In the genomic region with DNA sequence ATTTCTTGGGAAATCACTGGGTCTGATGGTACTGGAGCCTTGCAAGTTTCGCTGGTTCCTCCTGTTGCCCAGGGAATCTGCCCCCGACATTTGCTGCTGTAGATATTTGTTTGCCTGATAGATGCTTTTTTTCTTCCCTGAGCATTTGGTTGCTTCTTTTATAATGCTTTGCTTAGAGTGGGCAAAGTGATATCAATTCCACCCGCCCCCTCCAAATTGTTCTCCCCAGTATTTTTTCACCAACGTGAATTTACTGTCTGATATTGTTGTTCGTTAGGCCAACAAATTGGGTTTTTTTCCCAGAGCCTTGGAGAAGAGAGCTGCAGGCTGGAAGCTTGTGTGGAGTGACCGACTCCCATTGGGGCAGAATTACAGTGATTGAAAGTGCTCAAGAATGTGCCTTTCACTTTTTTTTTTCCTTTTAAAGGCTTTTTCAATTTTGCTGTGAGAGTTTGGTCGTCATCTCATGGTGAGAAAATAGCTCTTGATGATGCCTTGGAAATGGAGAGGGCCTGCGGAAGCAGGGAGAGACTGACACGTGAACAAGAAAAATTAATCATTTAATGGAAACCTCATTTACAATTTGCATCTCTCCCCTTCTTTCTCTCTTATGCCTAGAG, we compare ENCODE assay signal across 8 cellular contexts. TPM values are rescaled to one million over a fixed set of nuclear protein-coding genes. Genes with fewer than 3 reads are reported as not detected.
A peak's percentile ranks its signal among the peaks of the same experiment; 100 is the strongest.
DNase-seq lines count a peak whose midpoint lies in the region; ATAC-seq, FAIRE-seq and TF ChIP-seq lines count a peak whose summit lies in the region.

No MANE protein-coding gene starts in this region.

- H3K4me3 Mint-ChIP-seq in activated CD4-positive, alpha-beta T cell treated with anti-CD3 and anti-CD28 coated beads for 36 hours = peak overlapping the region; percentile 92
- peak overlapping the region; percentile 92 for H3K4me3 Mint-ChIP-seq in activated CD4-positive, alpha-beta memory T cell treated with anti-CD3 and anti-CD28 coated beads, Interleukin-2, amount 10 ng/mL, durations not matched to agents 7 days and 5 days

- H3K79me2 ChIP-seq in keratinocyte (ENCODE audit: control insufficient read depth, insufficient read depth, low read length) = peaks cover 16% of the 10 kb centered on the region

- no peak for ATAC-seq in activated CD4-positive, alpha-beta T cell treated with anti-CD3 and anti-CD28 coated beads for 36 hours
- ATAC-seq in GM18502 (IDR thresholded peaks at IDR 0.05; ENCODE audit: poor library complexity, unreplicated experiment) (no peak), GM21390 (IDR thresholded peaks at IDR 0.05; ENCODE audit: unreplicated experiment) (no peak)

- H3K27me3 ChIP-seq in keratinocyte (ENCODE audit: control insufficient read depth, extremely low read depth, insufficient read depth, low read length) = no peaks in the 10 kb centered on the region
- no peaks in the 10 kb centered on the region for H3K27me3 ChIP-seq in suprapubic skin

- no peaks in the 10 kb centered on the region for H3K9me3 ChIP-seq in keratinocyte (ENCODE audit: control insufficient read depth, low read depth, low read length)
- no peaks in the 10 kb centered on the region for H3K9me3 ChIP-seq in suprapubic skin

- POLR2A ChIA-PET in activated CD4-positive, alpha-beta T cell treated with anti-CD3 and anti-CD28 coated beads for 36 hours (lab: Charles Lee) = interaction anchor here (0.6 kb wide), 2 partner anchors 41 to 269 kb away, joined by 4 to 5 read pairs; no protein-coding TSS in a partner anchor
- POLR2A ChIA-PET in activated CD4-positive, alpha-beta memory T cell treated with anti-CD3 and anti-CD28 coated beads, Interleukin-2, amount 10 ng/mL, durations not matched to agents 7 days and 5 days (lab: Charles Lee) = interaction anchor here (0.6 to 7.1 kb wide), 11 partner anchors 9 to 230 kb away, joined by 3 to 100 read pairs (median 4); a partner anchor contains a TSS

- no peaks in the 10 kb centered on the region for H3K9me1 ChIP-seq in keratinocyte (ENCODE audit: control insufficient read depth, extremely low read depth, insufficient read depth, low read length)

- 36% methylated on average over 9 of the region's 9 CpGs for WGBS in suprapubic skin

- no peaks in the 10 kb centered on the region for H3K9me3 Mint-ChIP-seq in activated CD4-positive, alpha-beta T cell treated with anti-CD3 and anti-CD28 coated beads for 36 hours (ENCODE audit: low read depth)
- H3K9me3 Mint-ChIP-seq in activated CD4-positive, alpha-beta memory T cell treated with anti-CD3 and anti-CD28 coated beads, Interleukin-2, amount 10 ng/mL, durations not matched to agents 7 days and 5 days = no peaks in the 10 kb centered on the region

- FAIRE-seq in keratinocyte (lab: Jason Lieb, UNC) = no peak

- peak overlapping the region; percentile 17 for H2AFZ ChIP-seq in keratinocyte (ENCODE audit: control insufficient read depth, low read length)

- H3K27me3 Mint-ChIP-seq in activated CD4-positive, alpha-beta T cell treated with anti-CD3 and anti-CD28 coated beads for 36 hours = no peaks in the 10 kb centered on the region
- H3K27me3 Mint-ChIP-seq in activated CD4-positive, alpha-beta memory T cell treated with anti-CD3 and anti-CD28 coated beads, Interleukin-2, amount 10 ng/mL, durations not matched to agents 7 days and 5 days = no peaks in the 10 kb centered on the region

- H3K9ac ChIP-seq in keratinocyte (ENCODE audit: control insufficient read depth, extremely low read depth, insufficient read depth, low read length) = peak overlapping the region; percentile 8

- H3K4me1 ChIP-seq in keratinocyte (ENCODE audit: control insufficient read depth, extremely low read depth, insufficient read depth, low read length) = peaks cover 34% of the 10 kb centered on the region
- peaks cover 55% of the 10 kb centered on the region for H3K4me1 ChIP-seq in suprapubic skin

- peak overlapping the region; percentile 91 for H3K27ac Mint-ChIP-seq in activated CD4-positive, alpha-beta T cell treated with anti-CD3 and anti-CD28 coated beads for 36 hours
- H3K27ac Mint-ChIP-seq in activated CD4-positive, alpha-beta memory T cell treated with anti-CD3 and anti-CD28 coated beads, Interleukin-2, amount 10 ng/mL, durations not matched to agents 7 days and 5 days = peak overlapping the region; percentile 80

- intact Hi-C loops in activated CD4-positive, alpha-beta T cell treated with anti-CD3 and anti-CD28 coated beads for 36 hours (cut with DNase I, micrococcal nuclease) = loop anchor here (1.0 to 5.0 kb wide), 6 partner anchors 23 to 387 kb away; a partner anchor contains a TSS

- CTCF ChIA-PET in activated CD4-positive, alpha-beta T cell treated with anti-CD3 and anti-CD28 coated beads for 36 hours (lab: Charles Lee) = interaction anchor here (0.7 to 7.2 kb wide), 25 partner anchors 8 to 454 kb away, joined by 3 to 35 read pairs (median 4); no protein-coding TSS in a partner anchor
- CTCF ChIA-PET in activated CD4-positive, alpha-beta memory T cell treated with anti-CD3 and anti-CD28 coated beads, Interleukin-2, amount 10 ng/mL, durations not matched to agents 7 days and 5 days (lab: Charles Lee) = interaction anchor here (0.6 to 4.9 kb wide), 33 partner anchors 9 to 492 kb away, joined by 3 to 42 read pairs (median 4); a partner anchor contains a TSS

- H3K36me3 Mint-ChIP-seq in activated CD4-positive, alpha-beta T cell treated with anti-CD3 and anti-CD28 coated beads for 36 hours (ENCODE audit: low read depth) = peaks cover 4% of the 10 kb centered on the region
- H3K36me3 Mint-ChIP-seq in activated CD4-positive, alpha-beta memory T cell treated with anti-CD3 and anti-CD28 coated beads, Interleukin-2, amount 10 ng/mL, durations not matched to agents 7 days and 5 days (ENCODE audit: low read depth) = no peaks in the 10 kb centered on the region

- H3K27ac ChIP-seq in keratinocyte (ENCODE audit: control insufficient read depth, insufficient read depth, low read length) (no peak overlapping the region), suprapubic skin (peak overlapping the region; percentile 32)

- peak overlapping the region; percentile 91 for H3K4me2 ChIP-seq in keratinocyte (ENCODE audit: control insufficient read depth, extremely low read depth, insufficient read depth, low read depth, low read length)

- H3K36me3 ChIP-seq in keratinocyte (ENCODE audit: control insufficient read depth in 2 of 2, extremely low read depth in 1 of 2, insufficient read depth in 2 of 2, low read length in 2 of 2) = no peaks in the 10 kb centered on the region
- H3K36me3 ChIP-seq in suprapubic skin = no peaks in the 10 kb centered on the region

- TF ChIP-seq POLR2A in suprapubic skin (IDR thresholded peaks at IDR 0.05) = no peak

- no peak for DNase-seq in activated CD4-positive, alpha-beta T cell treated with anti-CD3 and anti-CD28 coated beads for 36 hours
- no peak for DNase-seq in activated CD4-positive, alpha-beta T cell treated with anti-CD3 and anti-CD28 coated beads for 48 hours
- no peak for DNase-seq in activated CD4-positive, alpha-beta memory T cell treated with anti-CD3 and anti-CD28 coated beads, Interleukin-2, amount 10 ng/mL, durations not matched to agents 7 days and 5 days
- DNase-seq in keratinocyte (ENCODE audit: low read depth, low spot score) = no peak
- DNase-seq in suprapubic skin (ENCODE audit: low spot score in 2 of 2) = no peak
- DNase-seq in GM10266 (ENCODE audit: extremely low spot score) = no peak

- H3K4me1 Mint-ChIP-seq in activated CD4-positive, alpha-beta T cell treated with anti-CD3 and anti-CD28 coated beads for 36 hours = peaks cover 58% of the 10 kb centered on the region
- peaks cover 65% of the 10 kb centered on the region for H3K4me1 Mint-ChIP-seq in activated CD4-positive, alpha-beta memory T cell treated with anti-CD3 and anti-CD28 coated beads, Interleukin-2, amount 10 ng/mL, durations not matched to agents 7 days and 5 days

- dilution Hi-C loops in keratinocyte (cut with MboI; ENCODE audit: extremely low pct_ligation_motif_present, low sequenced_read_pairs) = loop anchor here (25.0 kb wide), 1 partner anchor 202 kb away; no protein-coding TSS in a partner anchor

- H3K4me3 ChIP-seq in keratinocyte (ENCODE audit: control insufficient read depth in 2 of 3, extremely low read depth in 1 of 3, insufficient read depth in 2 of 3, low read depth in 1 of 3, low read length in 3 of 3) (peak overlapping the region in 2 of 3 experiments; percentile 2 to 33), suprapubic skin (peak overlapping the region; percentile 95)

- no peak for TF ChIP-seq CTCF in keratinocyte (optimal IDR thresholded peaks at IDR 0.05 in 1 of 3, IDR thresholded peaks at IDR 0.05 in 1 of 3, conservative IDR thresholded peaks at IDR 0.05 in 1 of 3; ENCODE audit: extremely low read depth in 1 of 3, insufficient read depth in 2 of 3, low read length in 3 of 3)
- no peak for TF ChIP-seq CTCF in suprapubic skin (IDR thresholded peaks at IDR 0.05)
- no peak for TF ChIP-seq CTCF in GM10266 (IDR thresholded peaks at IDR 0.05; ENCODE audit: control insufficient read depth, insufficient read depth, low read depth, missing control alignments)

- TF ChIP-seq EP300 in suprapubic skin (IDR thresholded peaks at IDR 0.05) = no peak

- no peaks in the 10 kb centered on the region for H4K20me1 ChIP-seq in keratinocyte (ENCODE audit: control insufficient read depth, extremely low read depth, insufficient read depth, low read length)

RNA-seq across cellular contexts. Expression of a gene that starts 2.5 kb away (rescaled TPM):
- total RNA-seq in activated CD4-positive, alpha-beta T cell treated with anti-CD3 and anti-CD28 coated beads for 36 hours = 10 to 100 TPM; 21.2 to 24.8 TPM
- total RNA-seq in activated CD4-positive, alpha-beta memory T cell treated with anti-CD3 and anti-CD28 coated beads, Interleukin-2, amount 10 ng/mL, durations not matched to agents 7 days and 5 days = 10 to 100 TPM; 29.8 to 30.6 TPM
- polyA plus RNA-seq in keratinocyte = 3.6 to 12.2 TPM (median 7.6 TPM) in 3 replicates
- 2.8 TPM for polyA plus RNA-seq in keratinocyte (2011; ENCODE audit: low read depth)
- 6.6 and 7.3 TPM in 2 replicates for polyA plus RNA-seq in keratinocyte (2011; cell fraction: cytosol; rRNA removed)
- polyA plus RNA-seq in keratinocyte (2011; cell fraction: nucleus; rRNA removed) = 6.1 and 8.2 TPM in 2 replicates
- polyA plus RNA-seq in keratinocyte (2012; ENCODE audit: low replicate concordance) = 3.0 and 12.6 TPM in 2 replicates
- 3.6 to 10.9 TPM (median 5.2 TPM) in 3 replicates for polyA minus RNA-seq in keratinocyte
- polyA minus RNA-seq in keratinocyte (2011; cell fraction: cytosol; rRNA and poly(A)+ RNA removed) = 3.5 TPM
- 2.2 and 3.3 TPM in 2 replicates for polyA minus RNA-seq in keratinocyte (2011; cell fraction: nucleus; rRNA and poly(A)+ RNA removed)
- 1 to 10 TPM; 4.8 to 9.0 (median 6.7) TPM for total RNA-seq in suprapubic skin

RNA-seq across cellular contexts. Expression of a gene that starts 31.2 kb away (rescaled TPM):
- 100 to 1,000 TPM; 160 to 217 TPM for total RNA-seq in activated CD4-positive, alpha-beta T cell treated with anti-CD3 and anti-CD28 coated beads for 36 hours
- total RNA-seq in activated CD4-positive, alpha-beta memory T cell treated with anti-CD3 and anti-CD28 coated beads, Interleukin-2, amount 10 ng/mL, durations not matched to agents 7 days and 5 days = 100 to 1,000 TPM; 115 to 117 TPM
- polyA plus RNA-seq in keratinocyte = 251 to 304 TPM (median 266 TPM) in 3 replicates
- 25.9 TPM for polyA plus RNA-seq in keratinocyte (2011; ENCODE audit: low read depth)
- 167 and 288 TPM in 2 replicates for polyA plus RNA-seq in keratinocyte (2011; cell fraction: cytosol; rRNA removed)
- polyA plus RNA-seq in keratinocyte (2011; cell fraction: nucleus; rRNA removed) = 127 and 160 TPM in 2 replicates
- polyA plus RNA-seq in keratinocyte (2012; ENCODE audit: low replicate concordance) = 84.3 and 187 TPM in 2 replicates
- 181 to 213 TPM (median 205 TPM) in 3 replicates for polyA minus RNA-seq in keratinocyte
- polyA minus RNA-seq in keratinocyte (2011; cell fraction: cytosol; rRNA and poly(A)+ RNA removed) = 120 TPM
- polyA minus RNA-seq in keratinocyte (2011; cell fraction: nucleus; rRNA and poly(A)+ RNA removed) = 69.7 and 85.3 TPM in 2 replicates
- total RNA-seq in suprapubic skin = 10 to 100 TPM; 58.8 to 78.3 (median 62.1) TPM

RNA-seq across cellular contexts. Expression of a gene that starts 44.3 kb away (rescaled TPM):
- total RNA-seq in activated CD4-positive, alpha-beta T cell treated with anti-CD3 and anti-CD28 coated beads for 36 hours = 10 to 100 TPM; 38.7 to 44.7 TPM
- total RNA-seq in activated CD4-positive, alpha-beta memory T cell treated with anti-CD3 and anti-CD28 coated beads, Interleukin-2, amount 10 ng/mL, durations not matched to agents 7 days and 5 days = 10 to 100 TPM; 19.6 to 22.6 TPM
- polyA plus RNA-seq in keratinocyte = 17.0 to 27.6 TPM (median 20.9 TPM) in 3 replicates
- polyA plus RNA-seq in keratinocyte (2011; ENCODE audit: low read depth) = 16.3 TPM
- polyA plus RNA-seq in keratinocyte (2011; cell fraction: cytosol; rRNA removed) = 18.0 and 35.0 TPM in 2 replicates
- polyA plus RNA-seq in keratinocyte (2011; cell fraction: nucleus; rRNA removed) = 29.9 and 35.9 TPM in 2 replicates
- 11.3 and 18.1 TPM in 2 replicates for polyA plus RNA-seq in keratinocyte (2012; ENCODE audit: low replicate concordance)
- 6.4 to 20.1 TPM (median 15.6 TPM) in 3 replicates for polyA minus RNA-seq in keratinocyte
- polyA minus RNA-seq in keratinocyte (2011; cell fraction: cytosol; rRNA and poly(A)+ RNA removed) = 8.8 TPM
- polyA minus RNA-seq in keratinocyte (2011; cell fraction: nucleus; rRNA and poly(A)+ RNA removed) = 5.0 and 6.8 TPM in 2 replicates
- 10 to 100 TPM; 12.2 to 37.4 (median 15.0) TPM for total RNA-seq in suprapubic skin
